ENCODE assay signal across 16 cellular contexts in genomic region chr1:43499882-43500281, GRCh38.
"Had no signal": no experiment of that assay in that cellular context is flagged by ENCODE, and none has a peak within 500 bp of the region (broad histone marks: within the 10 kb centered on the region; RNA-seq: fewer than 3 reads in every experiment).

No MANE protein-coding gene starts in this region.

- H3K4me1 ChIP-seq: lower lobe of right lung, tibial artery had no signal

- H3K4me1 Mint-ChIP-seq: activated CD4-positive, alpha-beta memory T cell treated with anti-CD3 and anti-CD28 coated beads, Interleukin-2, amount 10 ng/mL, durations not matched to agents 7 days and 5 days; brain; naive B cell; stimulated activated effector memory CD8-positive, alpha-beta T cell treated with anti-CD3 and anti-CD28 coated beads, Interleukin-12 subunit alpha, Interleukin-12 subunit beta, amount 100 ng/mL, for 72 hours had no signal

- H3K36me3 ChIP-seq: lower lobe of right lung, tibial artery had no signal

- DNase-seq: activated CD4-positive, alpha-beta memory T cell treated with anti-CD3 and anti-CD28 coated beads, Interleukin-2, amount 10 ng/mL, durations not matched to agents 7 days and 5 days; activated CD4-positive, alpha-beta T cell treated with anti-CD3 and anti-CD28 coated beads for 1 hour; activated gamma-delta T cell; activated T-cell treated with anti-CD3 and anti-CD28 coated beads, Interleukin-2, amount 50 U/mL, for 48 hours; amygdala; left cardiac atrium; lower lobe of right lung; midbrain; naive B cell; right cardiac atrium; T-helper 1 cell; tibial artery had no signal

- H3K27ac Mint-ChIP-seq: activated CD4-positive, alpha-beta memory T cell treated with anti-CD3 and anti-CD28 coated beads, Interleukin-2, amount 10 ng/mL, durations not matched to agents 7 days and 5 days; activated naive CD8-positive, alpha-beta T cell; brain; naive B cell; stimulated activated effector memory CD8-positive, alpha-beta T cell treated with anti-CD3 and anti-CD28 coated beads, Interleukin-12 subunit alpha, Interleukin-12 subunit beta, amount 100 ng/mL, for 72 hours had no signal

- FAIRE-seq: TTC549 had no signal

- ATAC-seq: left cardiac atrium; lower lobe of right lung; right cardiac atrium; stimulated activated effector memory CD8-positive, alpha-beta T cell treated with anti-CD3 and anti-CD28 coated beads, Interleukin-12 subunit alpha, Interleukin-12 subunit beta, amount 100 ng/mL, for 72 hours had no signal

- H3K9me3 Mint-ChIP-seq: activated CD4-positive, alpha-beta memory T cell treated with anti-CD3 and anti-CD28 coated beads, Interleukin-2, amount 10 ng/mL, durations not matched to agents 7 days and 5 days; stimulated activated effector memory CD8-positive, alpha-beta T cell treated with anti-CD3 and anti-CD28 coated beads, Interleukin-12 subunit alpha, Interleukin-12 subunit beta, amount 100 ng/mL, for 72 hours had no signal

- H3K27me3 ChIP-seq: tibial artery had no signal

- H3K36me3 Mint-ChIP-seq: activated naive CD8-positive, alpha-beta T cell; brain; naive B cell; stimulated activated effector memory CD8-positive, alpha-beta T cell treated with anti-CD3 and anti-CD28 coated beads, Interleukin-12 subunit alpha, Interleukin-12 subunit beta, amount 100 ng/mL, for 72 hours had no signal

- H3K9me3 ChIP-seq: lower lobe of right lung, tibial artery had no signal

- H3K27ac ChIP-seq: lower lobe of right lung, tibial artery had no signal

- H3K4me3 Mint-ChIP-seq: activated CD4-positive, alpha-beta memory T cell treated with anti-CD3 and anti-CD28 coated beads, Interleukin-2, amount 10 ng/mL, durations not matched to agents 7 days and 5 days; activated naive CD8-positive, alpha-beta T cell; brain; stimulated activated effector memory CD8-positive, alpha-beta T cell treated with anti-CD3 and anti-CD28 coated beads, Interleukin-12 subunit alpha, Interleukin-12 subunit beta, amount 100 ng/mL, for 72 hours had no signal

- H3K4me3 ChIP-seq: lower lobe of right lung, tibial artery had no signal
